ENCODE assay signal across 23 cellular contexts in the genomic region with DNA sequence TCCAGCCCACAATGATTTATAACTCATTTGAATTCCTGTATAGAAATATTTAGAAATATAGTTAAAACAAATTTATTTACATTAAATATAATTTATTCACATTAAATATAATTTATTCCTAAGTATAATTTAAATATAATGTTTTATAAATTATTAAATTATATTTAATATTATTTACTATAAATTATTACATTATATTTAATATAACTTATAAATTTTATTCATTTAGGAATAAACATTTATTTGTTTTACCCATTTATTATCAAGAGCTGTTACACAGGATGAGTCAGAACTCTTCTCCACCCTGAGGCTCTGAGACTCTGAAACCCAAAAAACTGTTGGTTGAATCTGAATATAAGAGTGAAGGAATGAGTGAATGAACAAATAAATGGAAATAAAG.
DNase-seq lines count a peak whose midpoint lies in the region; ATAC-seq, FAIRE-seq and TF ChIP-seq lines count a peak whose summit lies in the region.
"Had no signal": no experiment of that assay in that cellular context is flagged by ENCODE, and none has a peak within 500 bp of the region (broad histone marks: within the 10 kb centered on the region; RNA-seq: fewer than 3 reads in every experiment).

No MANE protein-coding gene starts in this region.

- H3K27me3 Mint-ChIP-seq in WTC11 (ENCODE audit: low read depth), result no peaks in the 10 kb centered on the region; the same call in 1 of the 2 replicates

- no peaks in the 10 kb centered on the region for H3K9me3 ChIP-seq in small intestine (ENCODE audit: control insufficient read depth, low read depth)
- H3K9me3 ChIP-seq: BLaER1, Caco-2 had no signal

- no peaks in the 10 kb centered on the region for H3K36me3 Mint-ChIP-seq in WTC11
- H3K36me3 Mint-ChIP-seq: CD4-positive, CD25-positive, alpha-beta regulatory T cell; CD8-positive, alpha-beta T cell had no signal

- H3K4me1 ChIP-seq in small intestine (ENCODE audit: control insufficient read depth in 2 of 2, insufficient read depth in 1 of 2, low read depth in 1 of 2, low read length in 1 of 2), result no peaks in the 10 kb centered on the region
- H3K4me1 ChIP-seq: BLaER1, Caco-2 had no signal

- no peaks in the 10 kb centered on the region for H3K9me3 Mint-ChIP-seq in WTC11
- H3K9me3 Mint-ChIP-seq: CD4-positive, CD25-positive, alpha-beta regulatory T cell; CD8-positive, alpha-beta T cell had no signal

- no peak overlapping the region for H3K4me3 ChIP-seq in small intestine (ENCODE audit: low read depth in 1 of 2, low read length in 2 of 2)
- H3K4me3 ChIP-seq: BLaER1, GM23248 had no signal

- FAIRE-seq in G401.6 (lab: Jason Lieb, UNC), result peak; percentile 96
- FAIRE-seq in frontal cortex (lab: Jason Lieb, UNC), result peak; percentile 97
- peak; percentile 47 for FAIRE-seq in small intestine (lab: Jason Lieb, UNC)
- no peak for FAIRE-seq in urothelium cell line (lab: Jason Lieb, UNC)
- FAIRE-seq: GM12891, GM19239, H1 had no signal

- no peak for DNase-seq in WTC11 (ENCODE audit: low spot score)
- no peak for DNase-seq in frontal cortex (ENCODE audit: low spot score in 2 of 2)
- DNase-seq in small intestine, result no peak
- DNase-seq in activated CD8-positive, alpha-beta memory T cell treated with anti-CD3 and anti-CD28 coated beads, Interleukin-2, amount 50 U/mL, for 4 hours, result no peak
- no peak for DNase-seq in urothelium cell line (ENCODE audit: low spot score)
- DNase-seq in GM03348 (ENCODE audit: low spot score), result no peak
- DNase-seq: 8988T; Caco-2; CD4-positive, CD25-positive, alpha-beta regulatory T cell; CD8-positive, alpha-beta T cell; DMS153; DND-41; GDM1; GM23248; H7; HCEC 1CT had no signal

- POLR2A ChIA-PET in WTC11 (lab: Charles Lee), result no interaction called here

- no peak for ATAC-seq in WTC11
- ATAC-seq: CD8-positive, alpha-beta T cell had no signal

- H3K4me1 Mint-ChIP-seq in WTC11, result no peaks in the 10 kb centered on the region
- H3K4me1 Mint-ChIP-seq: B cell; CD4-positive, CD25-positive, alpha-beta regulatory T cell had no signal

- no peak for TF ChIP-seq CTCF in WTC11 (IDR thresholded peaks at IDR 0.05)

- no peak overlapping the region for H3K27ac ChIP-seq in small intestine (ENCODE audit: low read depth in 1 of 2, low read length in 1 of 2)
- H3K27ac ChIP-seq: BLaER1, C4-2B, GM23248 had no signal

- CTCF ChIA-PET in WTC11 (lab: Charles Lee), result no interaction called here

- H3K4me3 Mint-ChIP-seq in WTC11, result no peak overlapping the region
- H3K4me3 Mint-ChIP-seq: B cell; CD4-positive, CD25-positive, alpha-beta regulatory T cell; CD8-positive, alpha-beta T cell had no signal

- H3K27me3 ChIP-seq in small intestine (ENCODE audit: control insufficient read depth in 2 of 2, insufficient read depth in 2 of 2, low read length in 2 of 2), result no peaks in the 10 kb centered on the region
- H3K27me3 ChIP-seq: BLaER1 had no signal

- no peak overlapping the region for H3K27ac Mint-ChIP-seq in WTC11
- H3K27ac Mint-ChIP-seq: B cell; CD4-positive, CD25-positive, alpha-beta regulatory T cell; CD8-positive, alpha-beta T cell had no signal

- H3K36me3 ChIP-seq in small intestine (ENCODE audit: control insufficient read depth in 2 of 2, insufficient read depth in 2 of 2, low read length in 2 of 2), result no peaks in the 10 kb centered on the region
- H3K36me3 ChIP-seq: BLaER1 had no signal

TF ChIP-seq in WTC11, 78 proteins besides CTCF, POLR2A, EP300 and RAD21:
- peak; percentile 95 for TF ChIP-seq HMGA2 (CRISPR knock-in tag; IDR thresholded peaks at IDR 0.05)
- TF ChIP-seq CREB1 (CRISPR knock-in tag; IDR thresholded peaks at IDR 0.05), result no peak
